ENCODE assay signal across 1 cellular context in genomic region chr19:18972301-18972831, GRCh38.
TF ChIP-seq lines count a peak whose summit lies in the region.

No MANE protein-coding gene starts in this region.

TF ChIP-seq in IMR-90, 13 proteins besides CTCF, POLR2A, EP300 and RAD21:
- no peak for TF ChIP-seq USF2 (IDR thresholded peaks at IDR 0.05; ENCODE audit: low read depth, low read length)
- no peak for TF ChIP-seq FOS (IDR thresholded peaks at IDR 0.05; ENCODE audit: low read depth, low read length)
- no peak for TF ChIP-seq CEBPB (IDR thresholded peaks at IDR 0.05; ENCODE audit: low read depth, low read length)
- TF ChIP-seq RFX5 (IDR thresholded peaks at IDR 0.05; ENCODE audit: low read depth, low read length): no peak
- no peak for TF ChIP-seq CHD1 (IDR thresholded peaks at IDR 0.05; ENCODE audit: low read depth, low read length)
- no peak for TF ChIP-seq NFE2L2 (IDR thresholded peaks at IDR 0.05; ENCODE audit: low read depth, low read length)
- TF ChIP-seq MXI1 (IDR thresholded peaks at IDR 0.05; ENCODE audit: borderline replicate concordance, low read depth, low read length): no peak
- no peak for TF ChIP-seq MAFK (IDR thresholded peaks at IDR 0.05; ENCODE audit: low read depth, low read length)
- no peak for TF ChIP-seq SMC3 (IDR thresholded peaks at IDR 0.05; ENCODE audit: low read depth, low read length)
- no peak for TF ChIP-seq MAZ (IDR thresholded peaks at IDR 0.05; ENCODE audit: borderline replicate concordance, low read depth, low read length)
